ENCODE assay signal across 1 cellular context in the genomic region with DNA sequence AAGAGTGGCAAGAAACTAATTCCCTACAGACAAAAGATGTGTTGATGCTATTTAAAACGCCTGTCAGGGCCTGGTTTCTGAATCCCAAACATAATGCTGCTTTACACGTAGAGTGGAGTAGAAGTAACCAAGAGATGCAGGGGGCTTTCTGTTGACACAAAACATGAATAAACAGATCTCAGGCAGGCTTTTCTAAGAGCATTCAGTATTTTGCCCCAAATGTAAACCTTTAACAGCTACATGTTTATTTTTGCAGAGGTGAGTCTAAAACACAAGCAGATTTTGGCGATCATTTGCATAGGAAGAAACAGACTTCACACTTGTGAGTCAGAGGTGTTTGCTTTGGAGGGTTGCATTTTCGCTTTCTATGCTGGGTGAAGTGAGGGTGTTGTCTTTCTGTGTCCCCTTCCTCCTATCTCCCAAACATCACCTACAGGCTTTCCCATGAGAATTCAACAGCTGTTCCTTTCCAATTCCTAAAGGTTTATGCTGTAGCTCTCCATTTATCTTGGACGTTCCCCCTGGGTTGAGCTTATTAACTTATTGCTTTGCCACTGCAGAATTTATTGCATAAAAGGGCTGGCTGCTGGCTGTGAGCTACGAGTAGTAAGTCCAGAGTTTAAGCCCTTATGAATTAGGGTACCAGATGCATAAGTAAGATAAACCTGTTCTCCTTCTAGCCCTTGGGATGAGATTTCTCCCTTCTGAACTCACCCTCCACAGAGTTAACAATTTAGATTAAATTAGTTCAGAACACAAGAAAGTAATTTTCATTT.
TF ChIP-seq lines count a peak whose summit lies in the region.

No MANE protein-coding gene starts in this region.

TF ChIP-seq in H1, 55 proteins besides CTCF, POLR2A, EP300 and RAD21 (continued from another document):
- TF ChIP-seq CHD7 (IDR thresholded peaks at IDR 0.05; ENCODE audit: insufficient replicate concordance, low read length) (no peak), CREB1 (IDR thresholded peaks at IDR 0.05) (no peak), HDAC2 (IDR thresholded peaks at IDR 0.05; ENCODE audit: borderline replicate concordance in 1 of 2, low read depth in 2 of 2, low read length in 2 of 2) (no peak), BRCA1 (IDR thresholded peaks at IDR 0.05; ENCODE audit: low read depth, low read length) (no peak), TBP (IDR thresholded peaks at IDR 0.05; ENCODE audit: low read depth, low read length) (no peak), SAP30 (IDR thresholded peaks at IDR 0.05; ENCODE audit: insufficient read depth, insufficient replicate concordance, low read length) (no peak), GTF2F1 (IDR thresholded peaks at IDR 0.05; ENCODE audit: borderline replicate concordance, low read depth, low read length) (no peak), E2F6 (IDR thresholded peaks at IDR 0.05) (no peak), ZNF274 (IDR thresholded peaks at IDR 0.05; ENCODE audit: borderline replicate concordance, extremely low read depth, low read length) (no peak), FOSL1 (IDR thresholded peaks at IDR 0.05; ENCODE audit: insufficient read depth, low read depth, low read length) (no peak), NRF1 (IDR thresholded peaks at IDR 0.05; ENCODE audit: low read depth, low read length) (no peak), SIN3A (conservative IDR thresholded peaks at IDR 0.05 in 1 of 2, IDR thresholded peaks at IDR 0.05 in 1 of 2; ENCODE audit: low read depth in 1 of 2, low read length in 2 of 2) (no peak), SP2 (IDR thresholded peaks at IDR 0.05; ENCODE audit: low read length) (no peak)
- TF ChIP-seq, protein P1, sequence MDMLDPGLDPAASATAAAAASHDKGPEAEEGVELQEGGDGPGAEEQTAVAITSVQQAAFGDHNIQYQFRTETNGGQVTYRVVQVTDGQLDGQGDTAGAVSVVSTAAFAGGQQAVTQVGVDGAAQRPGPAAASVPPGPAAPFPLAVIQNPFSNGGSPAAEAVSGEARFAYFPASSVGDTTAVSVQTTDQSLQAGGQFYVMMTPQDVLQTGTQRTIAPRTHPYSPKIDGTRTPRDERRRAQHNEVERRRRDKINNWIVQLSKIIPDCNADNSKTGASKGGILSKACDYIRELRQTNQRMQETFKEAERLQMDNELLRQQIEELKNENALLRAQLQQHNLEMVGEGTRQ (IDR thresholded peaks at IDR 0.05; ENCODE audit: low read length), result no peak
